Comparison of ENCODE assay signal across 13 cellular contexts in genomic region chr3:152039887-152040286, GRCh38.
DNase-seq lines count a peak whose midpoint lies in the region; ATAC-seq and TF ChIP-seq lines count a peak whose summit lies in the region.
"Had no signal": no experiment of that assay in that cellular context is flagged by ENCODE, and none has a peak within 500 bp of the region (broad histone marks: within the 10 kb centered on the region; RNA-seq: fewer than 3 reads in every experiment).

No MANE protein-coding gene starts in this region.

- intact Hi-C loops in gastrocnemius medialis (cut with DNase I; ENCODE audit: low total_unique reads) = no loop called here

- TF ChIP-seq CTCF in endothelial cell (IDR thresholded peaks at IDR 0.05; ENCODE audit: unreplicated experiment) (no peak), gastrocnemius medialis (IDR thresholded peaks at IDR 0.05 in 4 of 5, conservative IDR thresholded peaks at IDR 0.05 in 1 of 5) (no peak)

- peaks cover 5% of the 10 kb centered on the region for H3K4me1 Mint-ChIP-seq in endothelial cell (ENCODE audit: unreplicated experiment)

- no peak for TF ChIP-seq POLR2A in gastrocnemius medialis (IDR thresholded peaks at IDR 0.05)

- H3K9me3 ChIP-seq in gastrocnemius medialis = peaks cover 0 to 5% (median 0%) of the 10 kb centered on the region in 3 donors

- no peaks in the 10 kb centered on the region for H3K27me3 ChIP-seq in gastrocnemius medialis
- H3K27me3 ChIP-seq: esophagus muscularis mucosa, neutrophil had no signal

- H3K9me3 Mint-ChIP-seq in endothelial cell (ENCODE audit: unreplicated experiment) = no peaks in the 10 kb centered on the region

- H3K4me3 ChIP-seq in gastrocnemius medialis = no peak overlapping the region
- H3K4me3 ChIP-seq: esophagus muscularis mucosa, GM23248 had no signal

- no peak for DNase-seq in endothelial cell (ENCODE audit: low spot score)
- DNase-seq in SIG-M5 (lab: John Stamatoyannopoulos, UW) = no peak
- DNase-seq in NCI-H2227 (lab: John Stamatoyannopoulos, UW; ENCODE audit: unreplicated experiment) = no peak
- DNase-seq in gastrocnemius medialis = no peak
- DNase-seq: activated T-cell treated with anti-CD3 and anti-CD28 coated beads, Interleukin-2, amount 50 U/mL, for 1 hour; GM23248; NCI-H69; T-cell had no signal

- H3K27me3 Mint-ChIP-seq in endothelial cell (ENCODE audit: unreplicated experiment) = no peaks in the 10 kb centered on the region
- H3K27me3 Mint-ChIP-seq: T-cell had no signal

- peak overlapping the region; percentile 62 for H3K27ac Mint-ChIP-seq in endothelial cell (ENCODE audit: unreplicated experiment)
- H3K27ac Mint-ChIP-seq: T-cell had no signal

- no peak overlapping the region for H3K4me3 Mint-ChIP-seq in endothelial cell (ENCODE audit: unreplicated experiment)
- H3K4me3 Mint-ChIP-seq: T-cell had no signal

- H3K36me3 Mint-ChIP-seq in endothelial cell (ENCODE audit: low read depth, unreplicated experiment) = no peaks in the 10 kb centered on the region
- H3K36me3 Mint-ChIP-seq: T-cell had no signal

- no peaks in the 10 kb centered on the region for H3K4me1 ChIP-seq in gastrocnemius medialis

- H3K36me3 ChIP-seq in gastrocnemius medialis = no peaks in the 10 kb centered on the region
- H3K36me3 ChIP-seq: esophagus muscularis mucosa, neutrophil had no signal

- peak; percentile 98 for ATAC-seq in GM18907 (IDR thresholded peaks at IDR 0.05; ENCODE audit: unreplicated experiment)
- peak; percentile 98 for ATAC-seq in GM21528 (IDR thresholded peaks at IDR 0.05; ENCODE audit: low FRiP score, unreplicated experiment)
- ATAC-seq in HG03108 (IDR thresholded peaks at IDR 0.05; ENCODE audit: unreplicated experiment) = peak; percentile 94
- no peak for ATAC-seq in gastrocnemius medialis
- ATAC-seq: T-cell had no signal

- H3K27ac ChIP-seq in gastrocnemius medialis = no peak overlapping the region
- H3K27ac ChIP-seq: esophagus muscularis mucosa, GM23248, neutrophil had no signal

- in situ Hi-C loops in gastrocnemius medialis (cut with MboI; ENCODE audit: low sequenced_read_pairs in 4 of 4) = no loop called here

Comparison
In these comparisons a context has a peak if more than half of its experiments do, and no peak if none do; other contexts are left out.
1. ATAC-seq: peak in GM18907 (single experiment), GM21528 (single experiment) and HG03108 (single experiment); none in gastrocnemius medialis (0 of 2).